In the genomic region with DNA sequence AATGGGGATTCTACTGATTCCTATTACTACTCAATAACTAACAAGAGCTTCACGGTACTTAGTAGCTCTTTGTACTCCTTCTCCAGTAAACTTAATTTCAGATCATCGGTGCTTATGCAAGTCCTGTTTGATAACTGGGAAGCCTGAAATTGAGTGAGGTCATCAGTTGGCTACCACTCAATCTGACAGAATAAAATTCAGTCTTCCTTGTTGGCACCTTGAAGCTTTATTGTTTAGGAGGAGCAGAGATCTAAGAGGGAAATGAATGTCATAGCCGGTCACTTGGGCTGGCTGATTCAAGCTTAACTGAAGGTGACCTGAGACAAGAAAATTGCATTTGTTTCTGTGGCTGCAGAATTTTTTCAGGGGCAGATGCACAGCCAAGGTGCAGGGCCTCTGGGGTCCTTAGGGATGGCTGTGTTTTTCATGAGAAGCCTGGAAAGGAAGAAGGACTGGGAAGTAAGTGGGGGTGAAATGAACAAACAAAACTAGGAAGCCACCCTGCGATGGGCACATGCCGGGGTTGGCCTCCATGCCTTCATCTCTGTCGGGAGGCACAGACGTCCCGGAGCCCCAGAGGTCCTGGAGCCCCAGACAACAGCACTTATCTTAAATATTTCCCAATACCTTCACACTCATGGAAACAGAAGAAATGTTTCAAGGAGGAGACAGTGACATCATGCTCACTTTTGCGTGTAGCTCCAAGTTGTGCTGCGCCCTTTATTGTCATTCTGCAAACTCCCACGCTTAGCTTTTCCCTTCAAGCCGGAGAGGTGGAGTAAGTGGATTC, we compare ENCODE assay signal across 13 cellular contexts.
DNase-seq lines count a peak whose midpoint lies in the region; ATAC-seq, FAIRE-seq and TF ChIP-seq lines count a peak whose summit lies in the region.
"Had no signal": no experiment of that assay in that cellular context is flagged by ENCODE, and none has a peak within 500 bp of the region (broad histone marks: within the 10 kb centered on the region; RNA-seq: fewer than 3 reads in every experiment).

No MANE protein-coding gene starts in this region.

- peak; percentile 29 to 71 (median 50) for ATAC-seq in right lobe of liver
- no peak for ATAC-seq in HepG2
- ATAC-seq in aorta (ENCODE audit: low FRiP score): peak; percentile 3

- H3K4me3 ChIP-seq in right lobe of liver (no peak overlapping the region), HepG2 (replicated peaks in 1 of 3; ENCODE audit: insufficient read depth in 1 of 3, low read depth in 2 of 3, low read length in 3 of 3) (no peak overlapping the region), fibroblast of villous mesenchyme (ENCODE audit: low read depth, low read length) (no peak overlapping the region), mucosa of rectum (ENCODE audit: low read length in 2 of 2) (peak overlapping the region; percentile 19 to 48), aorta (ENCODE audit: low read length in 2 of 2) (no peak overlapping the region)

- 56% methylated on average over 12 of the region's 12 CpGs for WGBS in right lobe of liver (ENCODE audit: insufficient coverage, low coverage, low lambda C conversion rate, missing lambda C conversion rate)
- 71% methylated on average over 12 of the region's 12 CpGs for WGBS in HepG2 (ENCODE audit: low lambda C conversion rate)
- 83 to 88% methylated on average over 12 of the region's 12 CpGs for whole genome bisulfite sequencing in aorta, 2 donors

- no TSS peak for BruUV-seq in HepG2 (replicated peaks; lab: Mats Ljungman, UMichigan)

- POLR2A ChIA-PET in HepG2 (lab: Yijun Ruan, JAX): no interaction called here

- in situ Hi-C loops in HepG2 (cut with HindIII; ENCODE audit: extremely low pct_ligation_motif_present, low pct_unique_long_range_greater_than_20kb): no loop called here

- TF ChIP-seq POLR2A in right lobe of liver (IDR thresholded peaks at IDR 0.05) (no peak), HepG2 (IDR thresholded peaks at IDR 0.05; ENCODE audit: insufficient read depth in 1 of 2, low read depth in 2 of 2, low read length in 2 of 2) (no peak)

- no peak for TF ChIP-seq RAD21 in HepG2 (CRISPR knock-in tag; IDR thresholded peaks at IDR 0.05)

- H3K9me3 ChIP-seq in right lobe of liver (no peaks in the 10 kb centered on the region), HepG2 (ENCODE audit: low read length) (no peaks in the 10 kb centered on the region), mucosa of rectum (ENCODE audit: control insufficient read depth in 2 of 2, low read length in 2 of 2) (no peaks in the 10 kb centered on the region), aorta (ENCODE audit: control insufficient read depth, low read length) (no peaks in the 10 kb centered on the region)

- TF ChIP-seq CTCF in right lobe of liver (IDR thresholded peaks at IDR 0.05) (no peak), HepG2 (CRISPR knock-in tag; IDR thresholded peaks at IDR 0.05) (no peak), fibroblast of villous mesenchyme (IDR thresholded peaks at IDR 0.05; ENCODE audit: insufficient read depth, low read depth, low read length) (no peak)

- no peak overlapping the region for H3K9ac ChIP-seq in HepG2 (ENCODE audit: insufficient read depth, low read depth, low read length)
- H3K9ac ChIP-seq in mucosa of rectum (ENCODE audit: low read depth in 1 of 2, low read length in 2 of 2): peak overlapping the region; percentile 47 to 55

- no peak for DNase-seq in right lobe of liver
- DNase-seq in HepG2 (ENCODE audit: low spot score): no peak
- peak; percentile 37 for DNase-seq in fibroblast of villous mesenchyme (ENCODE audit: low read depth)
- no peak for DNase-seq in aorta
- no peak for DNase-seq in middle frontal gyrus (ENCODE audit: extremely low spot score, low spot score)
- no peak for DNase-seq in NCI-H446 (lab: John Stamatoyannopoulos, UW)
- DNase-seq in HPDE6-E6E7 (ENCODE audit: extremely low spot score): no peak
- DNase-seq: activated CD4-positive, alpha-beta T cell treated with anti-CD3 and anti-CD28 coated beads, Interleukin-2, amount 50 U/mL, for 4 hours; Kasumi-1; NCI-H2081; stimulated activated CD4-positive, alpha-beta T cell treated with anti-CD3 and anti-CD28 coated beads, Interleukin-15, amount 100 ng/mL, for 24 hours; T-helper 1 cell had no signal

- H3K79me2 ChIP-seq in HepG2 (ENCODE audit: insufficient read depth, low read length): no peaks in the 10 kb centered on the region

- TF ChIP-seq EP300 in HepG2 (IDR thresholded peaks at IDR 0.05; ENCODE audit: low read depth in 2 of 2, low read length in 2 of 2): no peak
- TF ChIP-seq EP300 in HepG2 (CRISPR knock-in tag; IDR thresholded peaks at IDR 0.05; ENCODE audit: borderline replicate concordance): no peak

- FAIRE-seq in HepG2 (lab: Jason Lieb, UNC): no peak

- H3K36me3 ChIP-seq in right lobe of liver: no peaks in the 10 kb centered on the region
- H3K36me3 ChIP-seq in HepG2 (replicated peaks in 1 of 2; ENCODE audit: control insufficient read depth in 1 of 2, insufficient read depth in 2 of 2, low read length in 2 of 2): no peaks in the 10 kb centered on the region
- no peaks in the 10 kb centered on the region for H3K36me3 ChIP-seq in mucosa of rectum (ENCODE audit: control insufficient read depth in 2 of 2, insufficient read depth in 2 of 2, low read length in 2 of 2)
- H3K36me3 ChIP-seq in aorta (ENCODE audit: control insufficient read depth in 1 of 2, insufficient read depth in 2 of 2, low read length in 1 of 2): no peaks in the 10 kb centered on the region

- H3K27ac ChIP-seq in right lobe of liver (peak overlapping the region in 1 of 3 donors; percentile 14), HepG2 (ENCODE audit: extremely low read length, insufficient read depth, low read length) (no peak overlapping the region), mucosa of rectum (ENCODE audit: low read depth in 2 of 2, low read length in 2 of 2) (peak overlapping the region; percentile 88 to 92), aorta (ENCODE audit: low read depth in 1 of 2, low read length in 2 of 2) (no peak overlapping the region)

- H3K27me3 ChIP-seq in right lobe of liver: no peaks in the 10 kb centered on the region
- H3K27me3 ChIP-seq in HepG2 (ENCODE audit: control insufficient read depth in 1 of 2, insufficient read depth in 2 of 2, low read length in 2 of 2): no peaks in the 10 kb centered on the region
- no peaks in the 10 kb centered on the region for H3K27me3 ChIP-seq in mucosa of rectum (ENCODE audit: control insufficient read depth in 2 of 2, insufficient read depth in 2 of 2, low read length in 2 of 2)
- H3K27me3 ChIP-seq in aorta (ENCODE audit: control insufficient read depth in 1 of 2, insufficient read depth in 2 of 2, low read length in 1 of 2): no peaks in the 10 kb centered on the region

- no peaks in the 10 kb centered on the region for H3K4me1 ChIP-seq in right lobe of liver
- H3K4me1 ChIP-seq in HepG2 (ENCODE audit: insufficient read depth, low read length): peaks cover 64% of the 10 kb centered on the region
- peaks cover 31 to 41% of the 10 kb centered on the region in 2 donors for H3K4me1 ChIP-seq in mucosa of rectum (ENCODE audit: control insufficient read depth in 2 of 2, insufficient read depth in 2 of 2, low read length in 2 of 2)
- H3K4me1 ChIP-seq in aorta (ENCODE audit: control insufficient read depth in 1 of 2, insufficient read depth in 2 of 2, low read length in 2 of 2): peaks cover 0 to 1% of the 10 kb centered on the region in 2 donors

- CTCF ChIA-PET in HepG2 (lab: Yijun Ruan, JAX; ENCODE audit: low intra/inter-chr PET ratio, low total read pairs): no interaction called here

- no peaks in the 10 kb centered on the region for H4K20me1 ChIP-seq in HepG2 (ENCODE audit: insufficient read depth, low read length)

- H2AFZ ChIP-seq in HepG2 (ENCODE audit: low read length): no peak overlapping the region

- no peak overlapping the region for H3K4me2 ChIP-seq in HepG2 (ENCODE audit: low read depth, low read length)

- intact Hi-C loops in right lobe of liver (cut with DNase I): no loop called here
- intact Hi-C loops in HepG2 (cut with micrococcal nuclease; ENCODE audit: unreplicated experiment): loop anchor here (10.0 kb wide), 1 partner anchor 86 kb away; a partner anchor contains a TSS
- intact Hi-C loops in aorta (cut with DNase I): no loop called here

TF ChIP-seq in HepG2, 621 proteins besides CTCF, POLR2A, EP300 and RAD21:
- TF ChIP-seq CENPT (CRISPR knock-in tag; IDR thresholded peaks at IDR 0.05; ENCODE audit: low read depth) (no peak), MBD4 (IDR thresholded peaks at IDR 0.05; ENCODE audit: borderline replicate concordance, low read length) (no peak), THYN1 (CRISPR knock-in tag; IDR thresholded peaks at IDR 0.05; ENCODE audit: borderline replicate concordance, low read depth) (no peak), WIZ (CRISPR knock-in tag; IDR thresholded peaks at IDR 0.05) (no peak), ZNF468 (CRISPR knock-in tag; IDR thresholded peaks at IDR 0.05) (no peak), HNRNPUL1 (IDR thresholded peaks at IDR 0.05; ENCODE audit: low read depth, low read length) (no peak), ZFYVE20 (CRISPR knock-in tag; IDR thresholded peaks at IDR 0.05; ENCODE audit: borderline replicate concordance, low read depth) (no peak), MXD4 (CRISPR knock-in tag; IDR thresholded peaks at IDR 0.05) (no peak), BCL6 (CRISPR knock-in tag; IDR thresholded peaks at IDR 0.05) (no peak), RELA (CRISPR knock-in tag; IDR thresholded peaks at IDR 0.05) (no peak), NFATC3 (CRISPR knock-in tag; IDR thresholded peaks at IDR 0.05) (no peak), HNRNPK (IDR thresholded peaks at IDR 0.05; ENCODE audit: low read depth, low read length, poor library complexity, severe bottlenecking) (no peak)
- TF ChIP-seq, protein P1, sequence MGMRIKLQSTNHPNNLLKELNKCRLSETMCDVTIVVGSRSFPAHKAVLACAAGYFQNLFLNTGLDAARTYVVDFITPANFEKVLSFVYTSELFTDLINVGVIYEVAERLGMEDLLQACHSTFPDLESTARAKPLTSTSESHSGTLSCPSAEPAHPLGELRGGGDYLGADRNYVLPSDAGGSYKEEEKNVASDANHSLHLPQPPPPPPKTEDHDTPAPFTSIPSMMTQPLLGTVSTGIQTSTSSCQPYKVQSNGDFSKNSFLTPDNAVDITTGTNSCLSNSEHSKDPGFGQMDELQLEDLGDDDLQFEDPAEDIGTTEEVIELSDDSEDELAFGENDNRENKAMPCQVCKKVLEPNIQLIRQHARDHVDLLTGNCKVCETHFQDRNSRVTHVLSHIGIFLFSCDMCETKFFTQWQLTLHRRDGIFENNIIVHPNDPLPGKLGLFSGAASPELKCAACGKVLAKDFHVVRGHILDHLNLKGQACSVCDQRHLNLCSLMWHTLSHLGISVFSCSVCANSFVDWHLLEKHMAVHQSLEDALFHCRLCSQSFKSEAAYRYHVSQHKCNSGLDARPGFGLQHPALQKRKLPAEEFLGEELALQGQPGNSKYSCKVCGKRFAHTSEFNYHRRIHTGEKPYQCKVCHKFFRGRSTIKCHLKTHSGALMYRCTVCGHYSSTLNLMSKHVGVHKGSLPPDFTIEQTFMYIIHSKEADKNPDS (CRISPR knock-in tag; IDR thresholded peaks at IDR 0.05): no peak
TF ChIP-seq in HepG2: peak in this region for 0.

Comparison
In these comparisons a context has a peak if more than half of its experiments do, and no peak if none do; other contexts are left out.
1. H3K27ac ChIP-seq: peak in mucosa of rectum (2 of 2); none in HepG2 (single experiment) and aorta (0 of 2).
2. H3K4me3 ChIP-seq: peak in mucosa of rectum (2 of 2); none in right lobe of liver (0 of 3), HepG2 (0 of 3), fibroblast of villous mesenchyme (single experiment) and aorta (0 of 2).